ENCODE assay signal across 1 cellular context in genomic region chr17:20189322-20189721, GRCh38.
TF ChIP-seq lines count a peak whose summit lies in the region.

No MANE protein-coding gene starts in this region.

TF ChIP-seq in H1, 55 proteins besides CTCF, POLR2A, EP300 and RAD21 (continued from another document):
- TF ChIP-seq RFX5 (IDR thresholded peaks at IDR 0.05; ENCODE audit: borderline replicate concordance, low read depth, low read length) (no peak), BCL11A (IDR thresholded peaks at IDR 0.05; ENCODE audit: low read depth in 2 of 2, low read length in 2 of 2) (no peak), RXRA (IDR thresholded peaks at IDR 0.05; ENCODE audit: insufficient read depth, low read depth, low read length) (no peak), ZNF274 (IDR thresholded peaks at IDR 0.05; ENCODE audit: borderline replicate concordance, extremely low read depth, low read length) (no peak), HDAC2 (IDR thresholded peaks at IDR 0.05; ENCODE audit: borderline replicate concordance in 1 of 2, low read depth in 2 of 2, low read length in 2 of 2) (no peak), CEBPB (IDR thresholded peaks at IDR 0.05; ENCODE audit: low read depth, low read length) (no peak), NANOG (IDR thresholded peaks at IDR 0.05; ENCODE audit: insufficient read depth, low read depth, low read length, poor library complexity, severe bottlenecking) (no peak), CHD1 (IDR thresholded peaks at IDR 0.05; ENCODE audit: low read depth, low read length) (no peak), POLR2AphosphoS5 (IDR thresholded peaks at IDR 0.05; ENCODE audit: low read depth, low read length) (no peak), PHF8 (conservative IDR thresholded peaks at IDR 0.05; ENCODE audit: low read depth, low read length) (no peak), SIRT6 (IDR thresholded peaks at IDR 0.05; ENCODE audit: low read length) (no peak)
